14 cellular contexts compared by ENCODE assay signal in genomic region chr9:71984388-71985069, GRCh38.
DNase-seq lines count a peak whose midpoint lies in the region; ATAC-seq and TF ChIP-seq lines count a peak whose summit lies in the region.
"Had no signal": no experiment of that assay in that cellular context is flagged by ENCODE, and none has a peak within 500 bp of the region (broad histone marks: within the 10 kb centered on the region; RNA-seq: fewer than 3 reads in every experiment).

No MANE protein-coding gene starts in this region.

- peak overlapping the region; percentile 7; the same call in 1 of the 2 replicates for H3K4me3 Mint-ChIP-seq in HFFc6
- H3K4me3 Mint-ChIP-seq: CD14-positive monocyte had no signal

- no peaks in the 10 kb centered on the region for H3K9me3 ChIP-seq in WERI-Rb-1 (ENCODE audit: severe bottlenecking)

- DNase-seq in ACHN = peak; percentile 44
- DNase-seq in HFFc6 = peak; percentile 82
- peak; percentile 58 to 74 for DNase-seq in cardiac fibroblast (ENCODE audit: low read depth in 2 of 2)
- DNase-seq in islet precursor cell = peak; percentile 73
- no peak for DNase-seq in stimulated activated CD4-positive, alpha-beta T cell treated with anti-CD3 and anti-CD28 coated beads, Interleukin-4, amount 100 ng/mL, for 1 hour
- no peak for DNase-seq in SKM-1 (lab: John Stamatoyannopoulos, UW; ENCODE audit: unreplicated experiment)
- no peak for DNase-seq in WERI-Rb-1
- DNase-seq: effector CD4-positive, alpha-beta T cell; H7; stimulated activated naive CD4-positive, alpha-beta T cell treated with Interleukin-2 at 50 U/mL for 16 hours; T-helper 9 cell had no signal

- ATAC-seq in HG03045 (IDR thresholded peaks at IDR 0.05; ENCODE audit: unreplicated experiment) = no peak

- H3K27ac Mint-ChIP-seq in HFFc6 = peak overlapping the region; percentile 22; the same call in 1 of the 2 replicates
- H3K27ac Mint-ChIP-seq: activated T-helper 2 cell treated with anti-CD3 and anti-CD28 coated beads, Interferon-gamma antibody, Interleukin-2, Interleukin-4, amounts not matched to agents 10 μg/mL and 5 μg/mL and 100 μg/mL, durations not matched to agents 14 hours and 24 hours and 36 hours; CD14-positive monocyte had no signal

- no peaks in the 10 kb centered on the region for H3K27me3 Mint-ChIP-seq in HFFc6 (ENCODE audit: insufficient read depth)

- no peaks in the 10 kb centered on the region for H3K27me3 ChIP-seq in WERI-Rb-1 (ENCODE audit: insufficient read depth, low read depth, severe bottlenecking)

- H3K4me3 ChIP-seq in cardiac fibroblast (replicated peaks in 1 of 2; ENCODE audit: low read depth in 2 of 2, low read length in 2 of 2) (no peak overlapping the region), WERI-Rb-1 (ENCODE audit: low read depth, low read length) (no peak overlapping the region)

- peaks cover 19% of the 10 kb centered on the region for H3K4me1 Mint-ChIP-seq in HFFc6 (ENCODE audit: low read depth)

- H3K9me3 Mint-ChIP-seq in HFFc6 = no peaks in the 10 kb centered on the region
- H3K9me3 Mint-ChIP-seq: activated T-helper 2 cell treated with anti-CD3 and anti-CD28 coated beads, Interferon-gamma antibody, Interleukin-2, Interleukin-4, amounts not matched to agents 10 μg/mL and 5 μg/mL and 100 μg/mL, durations not matched to agents 14 hours and 24 hours and 36 hours had no signal

- peaks cover 7% of the 10 kb centered on the region; the same call in 1 of the 2 replicates for H3K36me3 Mint-ChIP-seq in HFFc6 (ENCODE audit: low read depth)

- in situ Hi-C loops in ACHN (cut with HindIII; ENCODE audit: low pct_ligation_motif_present, low pct_unique_long_range_greater_than_20kb, low sequenced_read_pairs) = no loop called here

- no peaks in the 10 kb centered on the region for H3K36me3 ChIP-seq in WERI-Rb-1

- TF ChIP-seq CTCF in HFFc6 (IDR thresholded peaks at IDR 0.05) = no peak
- no peak for TF ChIP-seq CTCF in cardiac fibroblast (IDR thresholded peaks at IDR 0.05; ENCODE audit: low read depth, low read length)
- no peak for TF ChIP-seq CTCF in WERI-Rb-1 (IDR thresholded peaks at IDR 0.05; ENCODE audit: low read depth, low read length)

- no peak overlapping the region for H3K27ac ChIP-seq in WERI-Rb-1

Comparison
In these comparisons a context has a peak if more than half of its experiments do, and no peak if none do; other contexts are left out.
1. DNase-seq: peak in ACHN (single experiment), HFFc6 (single experiment), cardiac fibroblast (2 of 2) and islet precursor cell (single experiment); none in stimulated activated CD4-positive, alpha-beta T cell treated with anti-CD3 and anti-CD28 coated beads, Interleukin-4, amount 100 ng/mL, for 1 hour (single experiment), SKM-1 (single experiment) and WERI-Rb-1 (single experiment).